30 cellular contexts compared by ENCODE assay signal in genomic region chr14:19729359-19729758, GRCh38. TPM values are rescaled to one million over a fixed set of nuclear protein-coding genes. Genes with fewer than 3 reads are reported as not detected.
DNase-seq lines count a peak whose midpoint lies in the region; ATAC-seq, FAIRE-seq and TF ChIP-seq lines count a peak whose summit lies in the region.
"Had no signal": no experiment of that assay in that cellular context is flagged by ENCODE, and none has a peak within 500 bp of the region (broad histone marks: within the 10 kb centered on the region; RNA-seq: fewer than 3 reads in every experiment).

No MANE protein-coding gene starts in this region.

- TF ChIP-seq EP300 in esophagus muscularis mucosa (IDR thresholded peaks at IDR 0.05) = no peak

- H3K27me3 Mint-ChIP-seq in Calu3 (ENCODE audit: unreplicated experiment) = no peaks in the 10 kb centered on the region
- H3K27me3 Mint-ChIP-seq: CD8-positive, alpha-beta memory T cell had no signal

- CTCF ChIA-PET in Calu3 (lab: Charles Lee) = no interaction called here

- H3K27ac ChIP-seq in esophagus muscularis mucosa (replicated peaks in 1 of 4) (no peak overlapping the region), upper lobe of right lung (no peak overlapping the region)
- H3K27ac ChIP-seq: BLaER1 had no signal

- DNase-seq in HFF-Myc (ENCODE audit: extremely low read depth, low read depth) (no peak), bronchial epithelial cell (ENCODE audit: low read depth) (no peak), esophagus muscularis mucosa (ENCODE audit: extremely low spot score) (peak; percentile 91), upper lobe of right lung (no peak), Calu3 (no peak), occipital lobe (lab: John Stamatoyannopoulos, UW) (no peak)
- no peak for DNase-seq in activated naive CD4-positive, alpha-beta T cell (lab: John Stamatoyannopoulos, UW)
- DNase-seq: 8988T; ACHN; BE2C; C1 segment of cervical spinal cord; CD4-positive, alpha-beta memory T cell; CD4-positive, CD25-positive, alpha-beta regulatory T cell; CD8-positive, alpha-beta memory T cell; COR-L47; DMS79 treated with DMSO at 0.1 percent for 48 hours; EL; GDM1 had no signal

- H3K9me3 Mint-ChIP-seq in Calu3 (ENCODE audit: low read depth, unreplicated experiment) = peaks cover 2% of the 10 kb centered on the region

- TF ChIP-seq CTCF in HFF-Myc (IDR thresholded peaks at IDR 0.05; ENCODE audit: low read depth, low read length, missing control alignments) (peak; percentile 5), bronchial epithelial cell (IDR thresholded peaks at IDR 0.05; ENCODE audit: insufficient read depth, low read length, severe bottlenecking) (no peak), esophagus muscularis mucosa (IDR thresholded peaks at IDR 0.05) (no peak), upper lobe of right lung (IDR thresholded peaks at IDR 0.05) (no peak), Calu3 (IDR thresholded peaks at IDR 0.05; ENCODE audit: unreplicated experiment) (no peak)

- peak; percentile 84 for FAIRE-seq in bronchial epithelial cell (lab: Jason Lieb, UNC)
- FAIRE-seq: A204.1, D721Med, GM12878, GM12892, GM18507, GM19239 had no signal

- H3K36me3 ChIP-seq in bronchial epithelial cell (ENCODE audit: control insufficient read depth, insufficient read depth, low read length) (no peaks in the 10 kb centered on the region), esophagus muscularis mucosa (no peaks in the 10 kb centered on the region), upper lobe of right lung (no peaks in the 10 kb centered on the region)
- H3K36me3 ChIP-seq: BE2C, BLaER1 had no signal

- no peak overlapping the region for H3K27ac Mint-ChIP-seq in Calu3 (ENCODE audit: unreplicated experiment)
- H3K27ac Mint-ChIP-seq: CD14-positive monocyte; CD4-positive, alpha-beta memory T cell; CD4-positive, CD25-positive, alpha-beta regulatory T cell; CD8-positive, alpha-beta memory T cell had no signal

- H3K4me3 Mint-ChIP-seq in Calu3 (ENCODE audit: low read depth, unreplicated experiment) = no peak overlapping the region
- H3K4me3 Mint-ChIP-seq: CD14-positive monocyte; CD4-positive, alpha-beta memory T cell; CD4-positive, CD25-positive, alpha-beta regulatory T cell; CD8-positive, alpha-beta memory T cell had no signal

- H3K4me1 ChIP-seq in esophagus muscularis mucosa (no peaks in the 10 kb centered on the region), upper lobe of right lung (no peaks in the 10 kb centered on the region)
- H3K4me1 ChIP-seq: BE2C, BLaER1 had no signal

- no peaks in the 10 kb centered on the region for H3K4me1 Mint-ChIP-seq in Calu3 (ENCODE audit: low read depth, unreplicated experiment)
- H3K4me1 Mint-ChIP-seq: CD14-positive monocyte; CD4-positive, alpha-beta memory T cell; CD4-positive, CD25-positive, alpha-beta regulatory T cell; CD8-positive, alpha-beta memory T cell had no signal

- H3K9me3 ChIP-seq in esophagus muscularis mucosa (peaks cover 0 to 27% (median 18%) of the 10 kb centered on the region in 4 donors), upper lobe of right lung (peaks cover 7% of the 10 kb centered on the region)
- H3K9me3 ChIP-seq: BE2C had no signal

- no peaks in the 10 kb centered on the region for H3K27me3 ChIP-seq in bronchial epithelial cell (ENCODE audit: control insufficient read depth, insufficient read depth, low read length)
- H3K27me3 ChIP-seq in esophagus muscularis mucosa = no peaks in the 10 kb centered on the region
- H3K27me3 ChIP-seq in upper lobe of right lung = no peaks in the 10 kb centered on the region
- H3K27me3 ChIP-seq: BE2C, BLaER1 had no signal

- no peaks in the 10 kb centered on the region for H3K36me3 Mint-ChIP-seq in Calu3 (ENCODE audit: insufficient read depth, unreplicated experiment)
- H3K36me3 Mint-ChIP-seq: CD14-positive monocyte; CD4-positive, alpha-beta memory T cell; CD4-positive, CD25-positive, alpha-beta regulatory T cell; CD8-positive, alpha-beta memory T cell had no signal

- BruUV-seq in Calu3 (replicated peaks; lab: Mats Ljungman, UMichigan) = no TSS peak

- TF ChIP-seq POLR2A in esophagus muscularis mucosa (IDR thresholded peaks at IDR 0.05; ENCODE audit: low read depth) = no peak

- no peak overlapping the region for H3K4me3 ChIP-seq in HFF-Myc (replicated peaks; ENCODE audit: low read depth, low read length)
- H3K4me3 ChIP-seq in bronchial epithelial cell (ENCODE audit: low read depth, low read length) = no peak overlapping the region
- no peak overlapping the region for H3K4me3 ChIP-seq in esophagus muscularis mucosa
- H3K4me3 ChIP-seq in upper lobe of right lung = no peak overlapping the region
- H3K4me3 ChIP-seq: BLaER1, GM12878 had no signal

- ATAC-seq in upper lobe of right lung (peak; percentile 17), GM18519 (IDR thresholded peaks at IDR 0.05; ENCODE audit: low FRiP score, unreplicated experiment) (no peak)
- ATAC-seq: GM12878 had no signal

- intact Hi-C loops in esophagus muscularis mucosa (cut with DNase I) = no loop called here
- intact Hi-C loops in upper lobe of right lung (cut with DNase I) = no loop called here
- intact Hi-C loops in Calu3 (cut with micrococcal nuclease; ENCODE audit: unreplicated experiment) = no loop called here

RNA-seq across cellular contexts. Expression of gene OR4Q3, which starts 14.0 kb away (rescaled TPM):
- total RNA-seq in bronchial epithelial cell (not detected in 2 replicates), esophagus muscularis mucosa (not detected), upper lobe of right lung (not detected), Calu3 (2022) (not detected in 2 replicates), occipital lobe (not detected)
- total RNA-seq: A673; CD4-positive, alpha-beta memory T cell; CD4-positive, CD25-positive, alpha-beta regulatory T cell; CD8-positive, alpha-beta memory T cell; Daoy; G401; GM12878 had no signal

RNA-seq across cellular contexts. Expression of gene OR11H2, which starts 15.7 kb away (rescaled TPM):
- total RNA-seq in bronchial epithelial cell (not detected in 2 replicates), esophagus muscularis mucosa (not detected), upper lobe of right lung (not detected), Calu3 (2022) (not detected in 2 replicates), occipital lobe (not detected)
- total RNA-seq: A673; CD4-positive, alpha-beta memory T cell; CD4-positive, CD25-positive, alpha-beta regulatory T cell; CD8-positive, alpha-beta memory T cell; Daoy; G401; GM12878 had no signal

RNA-seq across cellular contexts. Expression of gene OR4M1, which starts 43.9 kb away (rescaled TPM):
- total RNA-seq in bronchial epithelial cell (not detected in 2 replicates), esophagus muscularis mucosa (not detected), upper lobe of right lung (not detected), Calu3 (2022) (not detected in 2 replicates), occipital lobe (not detected)
- total RNA-seq: A673; CD4-positive, alpha-beta memory T cell; CD4-positive, CD25-positive, alpha-beta regulatory T cell; CD8-positive, alpha-beta memory T cell; Daoy; G401; GM12878 had no signal
